Comparison of ENCODE assay signal across 31 cellular contexts in genomic region chr1:153599847-153600246, GRCh38. TPM values are rescaled to one million over a fixed set of nuclear protein-coding genes. Genes with fewer than 3 reads are reported as not detected.
DNase-seq lines count a peak whose midpoint lies in the region; ATAC-seq, FAIRE-seq and TF ChIP-seq lines count a peak whose summit lies in the region.
"Had no signal": no experiment of that assay in that cellular context is flagged by ENCODE, and none has a peak within 500 bp of the region (broad histone marks: within the 10 kb centered on the region; RNA-seq: fewer than 3 reads in every experiment).

No MANE protein-coding gene starts in this region.

- H3K79me1 ChIP-seq in H1 (ENCODE audit: low read depth, low read length) = no peaks in the 10 kb centered on the region

- H2BK12ac ChIP-seq in H1 (ENCODE audit: low read depth, low read length) = peak overlapping the region; percentile 95; the same call in 1 of the 2 replicates

- FAIRE-seq in H1 (lab: Jason Lieb, UNC) = no peak
- FAIRE-seq: A204.1, GM18507, small intestine, urothelium cell line had no signal

- H2BK5ac ChIP-seq in H1 (ENCODE audit: low read depth, low read length) = 0 out of 2 replicates have a peak overlapping the region, but pooled peaks have one; percentile 84

- no peak for TF ChIP-seq EP300 in H1 (IDR thresholded peaks at IDR 0.05; ENCODE audit: borderline replicate concordance in 1 of 2, low read depth in 2 of 2, low read length in 2 of 2)

- no peaks in the 10 kb centered on the region for H3K9me3 ChIP-seq in BLaER1
- no peaks in the 10 kb centered on the region for H3K9me3 ChIP-seq in OCI-LY7 (ENCODE audit: low read length)
- no peaks in the 10 kb centered on the region for H3K9me3 ChIP-seq in H1 (ENCODE audit: insufficient read depth in 2 of 2, low read depth in 1 of 2, low read length in 1 of 2)
- H3K9me3 ChIP-seq: gastrocnemius medialis, ovary, SJSA1, testis had no signal

- H3K9ac ChIP-seq in BLaER1 (peak overlapping the region; percentile 51; the same call in 1 of the 2 replicates), H1 (replicated peaks in 1 of 4; ENCODE audit: extremely low read depth in 1 of 4, low read depth in 3 of 4, low read length in 3 of 4) (no peak overlapping the region)

- H3K9me3 Mint-ChIP-seq in neural crest cell = no peaks in the 10 kb centered on the region
- H3K9me3 Mint-ChIP-seq: activated T-cell treated with anti-CD3 and anti-CD28 coated beads, Interleukin-2, amount 50 U/mL, for 24 hours; nephron progenitor cell had no signal

- H3K27ac ChIP-seq in BLaER1 = peak overlapping the region; percentile 92
- peak overlapping the region; percentile 92 for H3K27ac ChIP-seq in OCI-LY7 (ENCODE audit: low read depth, low read length, poor library complexity, severe bottlenecking)
- H3K27ac ChIP-seq in H1 (ENCODE audit: low read depth, low read length) = no peak overlapping the region
- peak overlapping the region in 1 of 59 donors; percentile 4 for H3K27ac ChIP-seq in dorsolateral prefrontal cortex
- H3K27ac ChIP-seq: coronary artery, gastrocnemius medialis, ovary, SJSA1, testis had no signal

- no peaks in the 10 kb centered on the region for H3K36me3 ChIP-seq in BLaER1
- no peaks in the 10 kb centered on the region for H3K36me3 ChIP-seq in OCI-LY7 (ENCODE audit: insufficient read depth, low read length)
- H3K36me3 ChIP-seq in H1 (ENCODE audit: control insufficient read depth in 2 of 4, insufficient read depth in 4 of 4, low read length in 3 of 4) = no peaks in the 10 kb centered on the region
- H3K36me3 ChIP-seq: gastrocnemius medialis, ovary, SJSA1 had no signal

- no peaks in the 10 kb centered on the region for H3K36me3 Mint-ChIP-seq in neural crest cell (ENCODE audit: low read depth)

- no peaks in the 10 kb centered on the region for H3K79me2 ChIP-seq in OCI-LY7 (ENCODE audit: insufficient read depth, low read depth, low read length)
- H3K79me2 ChIP-seq in H1 (ENCODE audit: control insufficient read depth in 1 of 2, insufficient read depth in 2 of 2, low read length in 2 of 2) = no peaks in the 10 kb centered on the region

- no peaks in the 10 kb centered on the region for H3K9me2 ChIP-seq in OCI-LY7 (ENCODE audit: insufficient read depth, low read length)

- no peak overlapping the region for H4K8ac ChIP-seq in H1 (ENCODE audit: extremely low read depth, insufficient read depth, low read length)

- H3K18ac ChIP-seq in H1 (ENCODE audit: extremely low read depth, low read length) = peak overlapping the region; percentile 75; the same call in 1 of the 2 replicates

- H4K91ac ChIP-seq in H1 (replicated peaks; ENCODE audit: insufficient read length, low read length) = peak overlapping the region; percentile 25

- peak overlapping the region; percentile 96 for H2BK20ac ChIP-seq in H1 (ENCODE audit: low read length)

- TF ChIP-seq RAD21 in H1 (IDR thresholded peaks at IDR 0.05 in 1 of 2, conservative IDR thresholded peaks at IDR 0.05 in 1 of 2; ENCODE audit: low read depth in 2 of 2, low read length in 2 of 2) = no peak

- POLR2A ChIA-PET in OCI-LY7 (lab: Charles Lee) (interaction anchor here (0.6 to 1.2 kb wide), 3 partner anchors 21 to 33 kb away, joined by 3 to 4 read pairs (median 3); no protein-coding TSS in a partner anchor), H1 (lab: Charles Lee; ENCODE audit: partially characterized antibody) (interaction anchor here (1.1 to 4.2 kb wide), 6 partner anchors 13 to 34 kb away, joined by 3 to 20 read pairs (median 5); partner anchors contain the start of genes CHTOP, S100A1, S100A13 and S100A16)

- TF ChIP-seq CTCF in OCI-LY7 (conservative IDR thresholded peaks at IDR 0.05; ENCODE audit: low read length) = no peak
- no peak for TF ChIP-seq CTCF in H1 (IDR thresholded peaks at IDR 0.05; ENCODE audit: control extremely low read depth in 1 of 3, insufficient read depth in 1 of 3, low read depth in 1 of 3, low read length in 3 of 3)
- no peak for TF ChIP-seq CTCF in neural crest cell (conservative IDR thresholded peaks at IDR 0.05)
- TF ChIP-seq CTCF in dorsolateral prefrontal cortex (IDR thresholded peaks at IDR 0.05 in 54 of 56, conservative IDR thresholded peaks at IDR 0.05 in 2 of 56; ENCODE audit: low read depth in 1 of 56, partially characterized antibody in 56 of 56) = no peak

- ATAC-seq in GM21786 (IDR thresholded peaks at IDR 0.05; ENCODE audit: unreplicated experiment) (no peak), GM21723 (IDR thresholded peaks at IDR 0.05; ENCODE audit: unreplicated experiment) (no peak)
- ATAC-seq: esophagus mucosa, gastrocnemius medialis, HCT116 had no signal

- peak overlapping the region; percentile 61 for H3K27ac Mint-ChIP-seq in neural crest cell (ENCODE audit: unreplicated experiment)
- H3K27ac Mint-ChIP-seq: activated T-cell treated with anti-CD3 and anti-CD28 coated beads, Interleukin-2, amount 50 U/mL, for 24 hours; nephron progenitor cell had no signal

- H3K27me3 ChIP-seq in BLaER1 (no peaks in the 10 kb centered on the region), H1 (replicated peaks in 1 of 4; ENCODE audit: control insufficient read depth in 3 of 4, extremely low read depth in 1 of 4, insufficient read depth in 3 of 4, low read length in 3 of 4) (no peaks in the 10 kb centered on the region), dorsolateral prefrontal cortex (no peaks in the 10 kb centered on the region)
- H3K27me3 ChIP-seq: gastrocnemius medialis, ovary, SJSA1, testis had no signal

- H3K23me2 ChIP-seq in H1 (ENCODE audit: low read depth, low read length) = no peaks in the 10 kb centered on the region; the same call in 1 of the 2 replicates

- H4K5ac ChIP-seq in H1 (ENCODE audit: insufficient read length, low read depth, low read length) = no peak overlapping the region

- H3K4me3 ChIP-seq in BLaER1 = no peak overlapping the region
- H3K4me3 ChIP-seq in OCI-LY7 (ENCODE audit: low read depth, low read length, poor library complexity, severe bottlenecking) = no peak overlapping the region
- no peak overlapping the region for H3K4me3 ChIP-seq in H1 (ENCODE audit: extremely low read depth in 1 of 4, insufficient read depth in 2 of 4, low read depth in 3 of 4, low read length in 4 of 4)
- no peak overlapping the region for H3K4me3 ChIP-seq in dorsolateral prefrontal cortex
- H3K4me3 ChIP-seq: coronary artery, gastrocnemius medialis, ovary, SJSA1, testis had no signal

- H2AFZ ChIP-seq in OCI-LY7 (ENCODE audit: low read length) (peak overlapping the region; percentile 29; the same call in 1 of the 2 replicates), H1 (ENCODE audit: low read length) (0 out of 2 replicates have a peak overlapping the region, but pooled peaks have one; percentile 4)

- no peaks in the 10 kb centered on the region for H3K27me3 Mint-ChIP-seq in neural crest cell (ENCODE audit: low read depth)
- H3K27me3 Mint-ChIP-seq: activated T-cell treated with anti-CD3 and anti-CD28 coated beads, Interleukin-2, amount 50 U/mL, for 24 hours had no signal

- H3K4me2 ChIP-seq in BLaER1 (peak overlapping the region; percentile 95), OCI-LY7 (ENCODE audit: low read length) (no peak overlapping the region), H1 (ENCODE audit: insufficient read depth in 1 of 2, low read depth in 2 of 2, low read length in 2 of 2) (no peak overlapping the region)

- H3K56ac ChIP-seq in H1 (replicated peaks; ENCODE audit: insufficient read length, low read depth, low read length) = no peak overlapping the region

- H2AK5ac ChIP-seq in H1 (ENCODE audit: low read depth, low read length) = no peak overlapping the region

- no peak overlapping the region for H3K14ac ChIP-seq in H1 (ENCODE audit: insufficient read length)

- intact Hi-C loops in OCI-LY7 (cut with micrococcal nuclease; ENCODE audit: unreplicated experiment) = loop anchor here (2.0 kb wide), 2 partner anchors 35 to 59 kb away; partner anchors contain the start of genes CHTOP and SNAPIN
- intact Hi-C loops in dorsolateral prefrontal cortex (cut with DNase I) = no loop called here

- peak overlapping the region; percentile 32 for H3K4me3 Mint-ChIP-seq in neural crest cell
- H3K4me3 Mint-ChIP-seq: activated T-cell treated with anti-CD3 and anti-CD28 coated beads, Interleukin-2, amount 50 U/mL, for 24 hours; nephron progenitor cell had no signal

- H3K23ac ChIP-seq in H1 (ENCODE audit: insufficient read length) = no peak overlapping the region

- CTCF ChIA-PET in OCI-LY7 (lab: Charles Lee; ENCODE audit: unreplicated experiment) (no interaction called here), H1 (lab: Charles Lee; ENCODE audit: partially characterized antibody) (interaction anchor here (1.0 to 7.9 kb wide), 9 partner anchors 16 to 91 kb away, joined by 3 to 80 read pairs (median 4); partner anchors contain the start of genes S100A13, S100A14 and S100A16)

- no TSS peak for BruUV-seq in OCI-LY7 (replicated peaks; lab: Mats Ljungman, UMichigan)

- H3K4me1 ChIP-seq in BLaER1 = peaks cover 73% of the 10 kb centered on the region
- peaks cover 29% of the 10 kb centered on the region for H3K4me1 ChIP-seq in OCI-LY7 (ENCODE audit: insufficient read depth, low read length, poor library complexity, severe bottlenecking)
- peaks cover 3 to 10% (median 5%) of the 10 kb centered on the region in 4 experiments; a peak in 4 of 7 replicates for H3K4me1 ChIP-seq in H1 (replicated peaks in 1 of 4; ENCODE audit: control insufficient read depth in 3 of 4, insufficient read depth in 4 of 4, low read length in 3 of 4)
- H3K4me1 ChIP-seq: gastrocnemius medialis, SJSA1, testis had no signal

- DNase-seq in OCI-LY7 (ENCODE audit: low spot score) (no peak), H1 (ENCODE audit: low read depth in 1 of 2, low spot score in 2 of 2) (no peak), neural crest cell (ENCODE audit: low read depth, low spot score) (no peak), amygdala (lab: John Stamatoyannopoulos, UW) (no peak), dorsolateral prefrontal cortex (no peak)
- DNase-seq: activated CD4-positive, alpha-beta T cell treated with anti-CD3 and anti-CD28 coated beads, Interleukin-2, amount 50 U/mL, for 1 hour; activated T-cell treated with anti-CD3 and anti-CD28 coated beads, Interleukin-2, amount 50 U/mL, for 24 hours; AML-193; DMS 273 treated with DMSO at 0.1 percent for 48 hours; EL; gastrocnemius medialis; IMR-90; NCI-H2107; nephron progenitor cell; ovary; small intestine; stimulated activated naive CD4-positive, alpha-beta T cell treated with Interleukin-2 at 50 U/mL for 16 hours; T1000; testis had no signal

- 92% methylated on average over 7 of the region's 7 CpGs; no CpG with 5 or more reads in 1 of the 2 experiments for WGBS in H1 (ENCODE audit: extremely low coverage in 1 of 2, insufficient coverage in 1 of 2, insufficient read length in 1 of 2, insufficient replicate concordance in 2 of 2, low coverage in 1 of 2, low lambda C conversion rate in 2 of 2, missing lambda C conversion rate in 1 of 2), 2 experiments

- H2BK120ac ChIP-seq in H1 (replicated peaks; ENCODE audit: low read depth, low read length) = peak overlapping the region; percentile 84

- peaks cover 17% of the 10 kb centered on the region for H3K4me1 Mint-ChIP-seq in neural crest cell

- H4K20me1 ChIP-seq in BLaER1 (no peaks in the 10 kb centered on the region), OCI-LY7 (ENCODE audit: insufficient read depth, low read length) (no peaks in the 10 kb centered on the region), H1 (replicated peaks in 1 of 2; ENCODE audit: control insufficient read depth in 1 of 2, insufficient read depth in 2 of 2, low read length in 2 of 2) (no peaks in the 10 kb centered on the region)

- TF ChIP-seq POLR2A in H1 (IDR thresholded peaks at IDR 0.05; ENCODE audit: control extremely low read depth in 1 of 2, low read depth in 2 of 2, low read length in 2 of 2) = no peak

- no peak overlapping the region; the same call in 1 of the 2 replicates for H2BK15ac ChIP-seq in H1 (ENCODE audit: low read length)

- no peak overlapping the region for H3K4ac ChIP-seq in H1 (replicated peaks; ENCODE audit: insufficient read length, low read depth, low read length)

RNA-seq across cellular contexts. Expression of gene S100A16, which starts 13.1 kb away (rescaled TPM):
- not detected in 2 replicates for total RNA-seq in OCI-LY7 (2014; rRNA removed; shearing (Covaris generic))
- total RNA-seq in OCI-LY7 (2022) = 0.33 TPM in 1 of 2 replicates, not detected in the other
- total RNA-seq in H1 (2021; fragmentation: NEBNext Ultra II Directional; extraction: Animal tissue kit (Norgen Biotek cat#: 25700)) = 14.7 and 14.9 TPM in 2 replicates
- 51.7 and 61.4 TPM in 2 replicates for polyA plus RNA-seq in H1 (2011; rRNA removed)
- polyA plus RNA-seq in H1 (2011; cell fraction: cytosol; rRNA removed) = 45.0 TPM
- 26.3 TPM for polyA plus RNA-seq in H1 (2011; cell fraction: nucleus; rRNA removed)
- polyA plus RNA-seq in H1 (2012, experiment 1 of 2) = 14.2 to 25.5 TPM (median 21.1 TPM) in 4 replicates
- 26.5 TPM for polyA plus RNA-seq in H1 (2012, experiment 2 of 2)
- polyA plus RNA-seq in H1 (2013, experiment 1 of 2) = 17.5 TPM
- polyA plus RNA-seq in H1 (2013, experiment 2 of 2) = 17.9 TPM
- polyA minus RNA-seq in H1 (2011; rRNA and poly(A)+ RNA removed) = 12.3 and 17.1 TPM in 2 replicates
- 11.1 TPM for polyA minus RNA-seq in H1 (2011; cell fraction: cytosol; rRNA and poly(A)+ RNA removed)
- polyA minus RNA-seq in H1 (2011; cell fraction: nucleus; rRNA and poly(A)+ RNA removed) = 7.6 TPM
- 5.3 and 7.1 TPM in 2 replicates for total RNA-seq in neural crest cell
- 10 to 100 TPM; 17.4 to 84.9 (median 28.3) TPM for total RNA-seq in dorsolateral prefrontal cortex
- total RNA-seq: mononuclear cell had no signal

RNA-seq across cellular contexts. Expression of gene S100A14, which starts 16.3 kb away (rescaled TPM):
- not detected in 2 replicates for total RNA-seq in OCI-LY7 (2014; rRNA removed; shearing (Covaris generic))
- total RNA-seq in OCI-LY7 (2022) (not detected in 2 replicates), neural crest cell (not detected in 2 replicates), dorsolateral prefrontal cortex (1 to 10 TPM in 23 of 120 experiments, under 1 TPM in 30, not detected in 67; 0.36 to 2.9 (median 0.96) TPM)
- 1.4 and 1.5 TPM in 2 replicates for total RNA-seq in H1 (2021; fragmentation: NEBNext Ultra II Directional; extraction: Animal tissue kit (Norgen Biotek cat#: 25700))
- 3.7 and 5.3 TPM in 2 replicates for polyA plus RNA-seq in H1 (2011; rRNA removed)
- 3.0 TPM for polyA plus RNA-seq in H1 (2011; cell fraction: cytosol; rRNA removed)
- 1.3 TPM for polyA plus RNA-seq in H1 (2011; cell fraction: nucleus; rRNA removed)
- polyA plus RNA-seq in H1 (2012, experiment 1 of 2) = 1.7 to 4.9 TPM (median 3.7 TPM) in 4 replicates
- polyA plus RNA-seq in H1 (2012, experiment 2 of 2) = 1.6 TPM
- 1.2 TPM for polyA plus RNA-seq in H1 (2013, experiment 1 of 2)
- polyA plus RNA-seq in H1 (2013, experiment 2 of 2) = 1.6 TPM
- polyA minus RNA-seq in H1 (2011; rRNA and poly(A)+ RNA removed) = 0.63 and 3.6 TPM in 2 replicates
- polyA minus RNA-seq in H1 (2011; cell fraction: cytosol; rRNA and poly(A)+ RNA removed) = 2.6 TPM
- polyA minus RNA-seq in H1 (2011; cell fraction: nucleus; rRNA and poly(A)+ RNA removed) = not detected
- total RNA-seq: IMR-90, mononuclear cell, RPMI7951, SJSA1, testis had no signal

RNA-seq across cellular contexts. Expression of gene S100A13, which starts 27.5 kb away (rescaled TPM):
- 2.7 and 4.8 TPM in 2 replicates for total RNA-seq in OCI-LY7 (2014; rRNA removed; shearing (Covaris generic))
- total RNA-seq in OCI-LY7 (2022) (6.9 and 10.3 TPM in 2 replicates), neural crest cell (30.2 and 33.7 TPM in 2 replicates), dorsolateral prefrontal cortex (100 to 1,000 TPM in 56 of 120 experiments, 10 to 100 TPM in 64; 52.0 to 204 (median 98.7) TPM)
- 63.6 and 65.3 TPM in 2 replicates for total RNA-seq in H1 (2021; fragmentation: NEBNext Ultra II Directional; extraction: Animal tissue kit (Norgen Biotek cat#: 25700))
- polyA plus RNA-seq in H1 (2011; rRNA removed) = 79.0 and 127 TPM in 2 replicates
- 122 TPM for polyA plus RNA-seq in H1 (2011; cell fraction: cytosol; rRNA removed)
- 65.5 TPM for polyA plus RNA-seq in H1 (2011; cell fraction: nucleus; rRNA removed)
- polyA plus RNA-seq in H1 (2012, experiment 1 of 2) = 102 to 124 TPM (median 115 TPM) in 4 replicates
- 229 TPM for polyA plus RNA-seq in H1 (2012, experiment 2 of 2)
- polyA plus RNA-seq in H1 (2013, experiment 1 of 2) = 97.0 TPM
- 96.5 TPM for polyA plus RNA-seq in H1 (2013, experiment 2 of 2)
- 33.9 and 48.4 TPM in 2 replicates for polyA minus RNA-seq in H1 (2011; rRNA and poly(A)+ RNA removed)
- polyA minus RNA-seq in H1 (2011; cell fraction: cytosol; rRNA and poly(A)+ RNA removed) = 12.7 TPM
- 18.6 TPM for polyA minus RNA-seq in H1 (2011; cell fraction: nucleus; rRNA and poly(A)+ RNA removed)

RNA-seq across cellular contexts. Expression of gene S100A1, which starts 28.4 kb away (rescaled TPM):
- total RNA-seq in OCI-LY7 (2014; rRNA removed; shearing (Covaris generic)) = not detected in 2 replicates
- total RNA-seq in OCI-LY7 (2022) (not detected in 2 replicates), neural crest cell (not detected in 2 replicates), dorsolateral prefrontal cortex (100 to 1,000 TPM; 162 to 726 (median 281) TPM)
- not detected in 2 replicates for total RNA-seq in H1 (2021; fragmentation: NEBNext Ultra II Directional; extraction: Animal tissue kit (Norgen Biotek cat#: 25700))
- polyA plus RNA-seq in H1 (2011; rRNA removed) = 1.1 and 2.0 TPM in 2 replicates
- polyA plus RNA-seq in H1 (2011; cell fraction: cytosol; rRNA removed) = 2.4 TPM
- polyA plus RNA-seq in H1 (2011; cell fraction: nucleus; rRNA removed) = 0.34 TPM
- 1.5 to 3.8 TPM (median 2.2 TPM) in 4 replicates for polyA plus RNA-seq in H1 (2012, experiment 1 of 2)
- polyA plus RNA-seq in H1 (2012, experiment 2 of 2) = 1.8 TPM
- polyA plus RNA-seq in H1 (2013, experiment 1 of 2) = 0.36 TPM
- 0.13 TPM for polyA plus RNA-seq in H1 (2013, experiment 2 of 2)
- 0.41 and 0.47 TPM in 2 replicates for polyA minus RNA-seq in H1 (2011; rRNA and poly(A)+ RNA removed)
- polyA minus RNA-seq in H1 (2011; cell fraction: cytosol; rRNA and poly(A)+ RNA removed) = not detected
- polyA minus RNA-seq in H1 (2011; cell fraction: nucleus; rRNA and poly(A)+ RNA removed) = 0.40 TPM
- total RNA-seq: mononuclear cell had no signal

RNA-seq across cellular contexts. Expression of gene CHTOP, which starts 34.0 kb away (rescaled TPM):
- 70.9 and 85.3 TPM in 2 replicates for total RNA-seq in OCI-LY7 (2014; rRNA removed; shearing (Covaris generic))
- total RNA-seq in OCI-LY7 (2022) (106 and 107 TPM in 2 replicates), neural crest cell (132 and 136 TPM in 2 replicates), dorsolateral prefrontal cortex (100 to 1,000 TPM in 1 of 120 experiments, 10 to 100 TPM in 119; 62.0 to 109 (median 76.4) TPM)
- total RNA-seq in H1 (2021; fragmentation: NEBNext Ultra II Directional; extraction: Animal tissue kit (Norgen Biotek cat#: 25700)) = 103 and 104 TPM in 2 replicates
- 73.6 and 84.6 TPM in 2 replicates for polyA plus RNA-seq in H1 (2011; rRNA removed)
- polyA plus RNA-seq in H1 (2011; cell fraction: cytosol; rRNA removed) = 111 TPM
- 53.8 TPM for polyA plus RNA-seq in H1 (2011; cell fraction: nucleus; rRNA removed)
- 95.7 to 110 TPM (median 101 TPM) in 4 replicates for polyA plus RNA-seq in H1 (2012, experiment 1 of 2)
- 55.3 TPM for polyA plus RNA-seq in H1 (2012, experiment 2 of 2)
- polyA plus RNA-seq in H1 (2013, experiment 1 of 2) = 79.2 TPM
- 79.7 TPM for polyA plus RNA-seq in H1 (2013, experiment 2 of 2)
- polyA minus RNA-seq in H1 (2011; rRNA and poly(A)+ RNA removed) = 47.3 and 49.3 TPM in 2 replicates
- 45.4 TPM for polyA minus RNA-seq in H1 (2011; cell fraction: cytosol; rRNA and poly(A)+ RNA removed)
- polyA minus RNA-seq in H1 (2011; cell fraction: nucleus; rRNA and poly(A)+ RNA removed) = 97.4 TPM
